Comparison of ENCODE assay signal across 10 cellular contexts in genomic region chr13:113410472-113411201, GRCh38. TPM values are rescaled to one million over a fixed set of nuclear protein-coding genes. Genes with fewer than 3 reads are reported as not detected.
DNase-seq lines count a peak whose midpoint lies in the region; ATAC-seq, FAIRE-seq and TF ChIP-seq lines count a peak whose summit lies in the region.
"Had no signal": no experiment of that assay in that cellular context is flagged by ENCODE, and none has a peak within 500 bp of the region (broad histone marks: within the 10 kb centered on the region; RNA-seq: fewer than 3 reads in every experiment).

No MANE protein-coding gene starts in this region.

- no peak for FAIRE-seq in GM12892 (lab: Jason Lieb, UNC)

- TF ChIP-seq POLR2A in GM12892 (IDR thresholded peaks at IDR 0.05; ENCODE audit: low read depth, low read length): no peak

- TF ChIP-seq CTCF in HFF-Myc (IDR thresholded peaks at IDR 0.05; ENCODE audit: low read depth, low read length, missing control alignments): no peak
- no peak for TF ChIP-seq CTCF in left ventricle myocardium inferior (IDR thresholded peaks at IDR 0.05; ENCODE audit: borderline replicate concordance)
- no peak for TF ChIP-seq CTCF in neural progenitor cell (IDR thresholded peaks at IDR 0.05)

- H3K4me1 ChIP-seq in left ventricle myocardium inferior (peaks cover 81% of the 10 kb centered on the region), neural progenitor cell (no peaks in the 10 kb centered on the region)

- ATAC-seq in stimulated activated naive CD8-positive, alpha-beta T cell treated with anti-CD3 and anti-CD28 coated beads, Interleukin-15, amount 100 ng/mL, for 72 hours: peak; percentile 27
- ATAC-seq in HG03045 (IDR thresholded peaks at IDR 0.05; ENCODE audit: unreplicated experiment): no peak

- H3K27ac ChIP-seq in left ventricle myocardium inferior (replicated peaks) (peak overlapping the region; percentile 97), neural progenitor cell (no peak overlapping the region)

- peaks cover 10% of the 10 kb centered on the region for H3K27me3 Mint-ChIP-seq in stimulated activated naive CD8-positive, alpha-beta T cell treated with anti-CD3 and anti-CD28 coated beads, Interleukin-15, amount 100 ng/mL, for 72 hours
- H3K27me3 Mint-ChIP-seq in neural progenitor cell (ENCODE audit: insufficient read depth, low read depth): peaks cover 13% of the 10 kb centered on the region

- intact Hi-C loops in left ventricle myocardium inferior (cut with micrococcal nuclease): no loop called here

- no peak overlapping the region for H3K4me3 Mint-ChIP-seq in stimulated activated naive CD8-positive, alpha-beta T cell treated with anti-CD3 and anti-CD28 coated beads, Interleukin-15, amount 100 ng/mL, for 72 hours
- no peak overlapping the region for H3K4me3 Mint-ChIP-seq in neural progenitor cell

- H3K27ac Mint-ChIP-seq in stimulated activated naive CD8-positive, alpha-beta T cell treated with anti-CD3 and anti-CD28 coated beads, Interleukin-15, amount 100 ng/mL, for 72 hours: no peak overlapping the region
- H3K27ac Mint-ChIP-seq in neural progenitor cell: no peak overlapping the region

- no peak overlapping the region for H2AFZ ChIP-seq in neural progenitor cell (replicated peaks)

- no peaks in the 10 kb centered on the region for H3K36me3 ChIP-seq in left ventricle myocardium inferior
- no peaks in the 10 kb centered on the region for H3K36me3 ChIP-seq in neural progenitor cell

- no peaks in the 10 kb centered on the region for H3K79me2 ChIP-seq in neural progenitor cell (ENCODE audit: low read depth)

- H3K4me3 ChIP-seq in HFF-Myc (replicated peaks; ENCODE audit: low read depth, low read length) (peak overlapping the region; percentile 32), left ventricle myocardium inferior (no peak overlapping the region), neural progenitor cell (no peak overlapping the region)
- H3K4me3 ChIP-seq: lung had no signal

- H3F3A ChIP-seq in neural progenitor cell (ENCODE audit: low read depth): no peaks in the 10 kb centered on the region

- H4K20me1 ChIP-seq in neural progenitor cell (ENCODE audit: low read depth): no peaks in the 10 kb centered on the region

- no peaks in the 10 kb centered on the region for H3K4me1 Mint-ChIP-seq in stimulated activated naive CD8-positive, alpha-beta T cell treated with anti-CD3 and anti-CD28 coated beads, Interleukin-15, amount 100 ng/mL, for 72 hours
- H3K4me1 Mint-ChIP-seq in neural progenitor cell: peaks cover 28% of the 10 kb centered on the region

- peaks cover 0 to 7% of the 10 kb centered on the region in 2 donors for H3K9me3 Mint-ChIP-seq in stimulated activated naive CD8-positive, alpha-beta T cell treated with anti-CD3 and anti-CD28 coated beads, Interleukin-15, amount 100 ng/mL, for 72 hours
- peaks cover 16% of the 10 kb centered on the region for H3K9me3 Mint-ChIP-seq in neural progenitor cell

- DNase-seq in HFF-Myc (ENCODE audit: extremely low read depth, low read depth): peak; percentile 51
- peak; percentile 96 for DNase-seq in T1000 (lab: John Stamatoyannopoulos, UW)
- no peak for DNase-seq in left ventricle myocardium inferior
- no peak for DNase-seq in stimulated activated naive CD8-positive, alpha-beta T cell treated with anti-CD3 and anti-CD28 coated beads, Interleukin-15, amount 100 ng/mL, for 72 hours
- no peak for DNase-seq in neural progenitor cell (ENCODE audit: low spot score)
- no peak for DNase-seq in activated T-cell treated with anti-CD3 and anti-CD28 coated beads, Interleukin-2, amount 50 U/mL, for 1 hour
- DNase-seq in GM12892 (ENCODE audit: insufficient read length): no peak
- DNase-seq: activated T-cell treated with anti-CD3 and anti-CD28 coated beads for 4 hours had no signal

- no peaks in the 10 kb centered on the region for H3K9me3 ChIP-seq in left ventricle myocardium inferior (replicated peaks)
- no peaks in the 10 kb centered on the region for H3K9me3 ChIP-seq in neural progenitor cell (ENCODE audit: low read depth)

- H3K9ac ChIP-seq in neural progenitor cell: no peak overlapping the region

- peaks cover 32% of the 10 kb centered on the region for H3K27me3 ChIP-seq in left ventricle myocardium inferior (ENCODE audit: low read depth)
- no peaks in the 10 kb centered on the region for H3K27me3 ChIP-seq in neural progenitor cell

- H3K36me3 Mint-ChIP-seq in neural progenitor cell: peaks cover 2% of the 10 kb centered on the region

- no peak overlapping the region for H3K4me2 ChIP-seq in neural progenitor cell

RNA-seq across cellular contexts. Expression of gene ADPRHL1, which starts 42.7 kb away (rescaled TPM):
- 484 TPM for total RNA-seq in left ventricle myocardium inferior
- total RNA-seq in neural progenitor cell (ENCODE audit: low replicate concordance): 0.22 and 0.43 TPM in 2 replicates
- polyA plus RNA-seq in GM12892 (2012; ENCODE audit: missing spikeins): 0.98 TPM

RNA-seq across cellular contexts. Expression of gene GRTP1, which starts 46.7 kb away (rescaled TPM):
- total RNA-seq in left ventricle myocardium inferior (1.6 TPM), neural progenitor cell (ENCODE audit: low replicate concordance) (14.8 and 19.3 TPM in 2 replicates)
- polyA plus RNA-seq in GM12892 (2012; ENCODE audit: missing spikeins): 1.0 TPM

Comparison
In these comparisons a context has a peak if more than half of its experiments do, and no peak if none do; other contexts are left out.
1. DNase-seq: peak in HFF-Myc (single experiment) and T1000 (single experiment); none in left ventricle myocardium inferior (single experiment), stimulated activated naive CD8-positive, alpha-beta T cell treated with anti-CD3 and anti-CD28 coated beads, Interleukin-15, amount 100 ng/mL, for 72 hours (0 of 2), neural progenitor cell (single experiment), activated T-cell treated with anti-CD3 and anti-CD28 coated beads, Interleukin-2, amount 50 U/mL, for 1 hour (single experiment) and GM12892 (single experiment).
2. RNA of gene ADPRHL1, which starts 42.7 kb away (total RNA-seq): 484 TPM in left ventricle myocardium inferior (single experiment); 0.22 to 0.43 TPM in neural progenitor cell; every median in the first group is over 100 times any median in the second.